Comparison of ENCODE assay signal across 21 cellular contexts in genomic region chr16:57104706-57105105, GRCh38. TPM values are rescaled to one million over a fixed set of nuclear protein-coding genes. Genes with fewer than 3 reads are reported as not detected.
DNase-seq lines count a peak whose midpoint lies in the region; ATAC-seq and FAIRE-seq lines count a peak whose summit lies in the region.
"Had no signal": no experiment of that assay in that cellular context is flagged by ENCODE, and none has a peak within 500 bp of the region (broad histone marks: within the 10 kb centered on the region; RNA-seq: fewer than 3 reads in every experiment).

No MANE protein-coding gene starts in this region.

- POLR2A ChIA-PET in activated CD8-positive, alpha-beta T cell treated with anti-CD3 and anti-CD28 coated beads, Interleukin-2, amount 10 ng/mL, durations not matched to agents 7 days and 5 days (lab: Charles Lee) = no interaction called here

- H3K27me3 Mint-ChIP-seq in stimulated activated naive CD8-positive, alpha-beta T cell treated with anti-CD3 and anti-CD28 coated beads, Interleukin-15, Interleukin-2, amounts not matched to agents 100 ng/mL and 50 ng/mL, for 24 hours = no peaks in the 10 kb centered on the region
- peaks cover 5% of the 10 kb centered on the region for H3K27me3 Mint-ChIP-seq in activated CD8-positive, alpha-beta T cell treated with anti-CD3 and anti-CD28 coated beads, Interleukin-2, amount 10 ng/mL, durations not matched to agents 7 days and 5 days (ENCODE audit: low read depth)
- H3K27me3 Mint-ChIP-seq in memory B cell = no peaks in the 10 kb centered on the region
- H3K27me3 Mint-ChIP-seq: activated B cell treated with CpG ODN at 0.5 μM for 24 hours; dendritic cell treated with granulocyte-macrophage colony-stimulating factor and Interleukin-4, amounts not matched to agents 40 ng/mL and 50 ng/mL, for 4 days; naive thymus-derived CD8-positive, alpha-beta T cell had no signal

- H3K4me1 Mint-ChIP-seq in stimulated activated naive CD8-positive, alpha-beta T cell treated with anti-CD3 and anti-CD28 coated beads, Interleukin-15, Interleukin-2, amounts not matched to agents 100 ng/mL and 50 ng/mL, for 24 hours (ENCODE audit: low read depth) = peaks cover 24% of the 10 kb centered on the region
- H3K4me1 Mint-ChIP-seq in activated CD8-positive, alpha-beta T cell treated with anti-CD3 and anti-CD28 coated beads, Interleukin-2, amount 10 ng/mL, durations not matched to agents 7 days and 5 days (ENCODE audit: low read depth) = peaks cover 40% of the 10 kb centered on the region
- peaks cover 2% of the 10 kb centered on the region for H3K4me1 Mint-ChIP-seq in memory B cell
- H3K4me1 Mint-ChIP-seq: activated B cell treated with CpG ODN at 0.5 μM for 24 hours had no signal

- H3K36me3 Mint-ChIP-seq in stimulated activated naive CD8-positive, alpha-beta T cell treated with anti-CD3 and anti-CD28 coated beads, Interleukin-15, Interleukin-2, amounts not matched to agents 100 ng/mL and 50 ng/mL, for 24 hours (ENCODE audit: low read depth) = no peaks in the 10 kb centered on the region
- no peaks in the 10 kb centered on the region for H3K36me3 Mint-ChIP-seq in activated CD8-positive, alpha-beta T cell treated with anti-CD3 and anti-CD28 coated beads, Interleukin-2, amount 10 ng/mL, durations not matched to agents 7 days and 5 days (ENCODE audit: low read depth)
- no peaks in the 10 kb centered on the region for H3K36me3 Mint-ChIP-seq in memory B cell
- H3K36me3 Mint-ChIP-seq: naive thymus-derived CD8-positive, alpha-beta T cell had no signal

- no peaks in the 10 kb centered on the region for H3K9me3 Mint-ChIP-seq in stimulated activated naive CD8-positive, alpha-beta T cell treated with anti-CD3 and anti-CD28 coated beads, Interleukin-15, Interleukin-2, amounts not matched to agents 100 ng/mL and 50 ng/mL, for 24 hours
- no peaks in the 10 kb centered on the region for H3K9me3 Mint-ChIP-seq in activated CD8-positive, alpha-beta T cell treated with anti-CD3 and anti-CD28 coated beads, Interleukin-2, amount 10 ng/mL, durations not matched to agents 7 days and 5 days (ENCODE audit: insufficient read depth)
- no peaks in the 10 kb centered on the region for H3K9me3 Mint-ChIP-seq in memory B cell
- H3K9me3 Mint-ChIP-seq: activated B cell treated with CpG ODN at 0.5 μM for 24 hours; dendritic cell treated with granulocyte-macrophage colony-stimulating factor and Interleukin-4, amounts not matched to agents 40 ng/mL and 50 ng/mL, for 4 days; naive thymus-derived CD8-positive, alpha-beta T cell; T-helper 2 cell treated with Interferon-gamma antibody and Interleukin-4, amounts not matched to agents 5 μg/mL and 100 μg/mL, for 36 hours had no signal

- CTCF ChIA-PET in activated CD8-positive, alpha-beta T cell treated with anti-CD3 and anti-CD28 coated beads, Interleukin-2, amount 10 ng/mL, durations not matched to agents 7 days and 5 days (lab: Charles Lee) = interaction anchor here (1.6 to 1.9 kb wide), 2 partner anchors 12 to 81 kb away, joined by 3 to 5 read pairs; partner anchors contain the start of genes CPNE2, PSME3IP1 and RSPRY1

- no peak for ATAC-seq in stimulated activated naive CD8-positive, alpha-beta T cell treated with anti-CD3 and anti-CD28 coated beads, Interleukin-15, Interleukin-2, amounts not matched to agents 100 U/mL and 50 U/mL, for 24 hours
- ATAC-seq in activated CD8-positive, alpha-beta T cell treated with anti-CD3 and anti-CD28 coated beads, Interleukin-2, amount 10 ng/mL, durations not matched to agents 7 days and 5 days = peak; percentile 40
- ATAC-seq in memory B cell (ENCODE audit: low read depth) (no peak), HG02588 (IDR thresholded peaks at IDR 0.05; ENCODE audit: unreplicated experiment) (no peak), GM18502 (IDR thresholded peaks at IDR 0.05; ENCODE audit: poor library complexity, unreplicated experiment) (no peak)
- ATAC-seq: heart left ventricle; left colon; naive thymus-derived CD8-positive, alpha-beta T cell; sciatic nerve had no signal

- peak; percentile 27 for FAIRE-seq in urothelium cell line (lab: Jason Lieb, UNC)

- DNase-seq in stimulated activated naive CD8-positive, alpha-beta T cell treated with anti-CD3 and anti-CD28 coated beads, Interleukin-15, Interleukin-2, amounts not matched to agents 100 U/mL and 50 U/mL, for 24 hours = no peak
- peak; percentile 40 for DNase-seq in activated CD8-positive, alpha-beta T cell treated with anti-CD3 and anti-CD28 coated beads, Interleukin-2, amount 10 ng/mL, durations not matched to agents 7 days and 5 days
- DNase-seq in memory B cell (ENCODE audit: low spot score in 2 of 2) = no peak
- DNase-seq in urothelium cell line (ENCODE audit: low spot score) = no peak
- DNase-seq in putamen (ENCODE audit: low spot score) = no peak
- DNase-seq: activated B cell treated with CpG ODN at 0.5 μM for 24 hours; activated T-cell treated with anti-CD3 and anti-CD28 coated beads, Interleukin-2, amount 50 U/mL, for 48 hours; C1 segment of cervical spinal cord; heart left ventricle; left colon; naive thymus-derived CD8-positive, alpha-beta T cell; NCI-H1436; NCI-H524 treated with DMSO at 0.1 percent for 48 hours; stimulated activated CD4-positive, alpha-beta T cell treated with anti-CD3 and anti-CD28 coated beads, Interleukin-15, amount 100 ng/mL, for 24 hours; stimulated activated CD8-positive, alpha-beta memory T cell treated with anti-CD3 and anti-CD28 coated beads, Interleukin-4, amount 100 ng/mL, for 48 hours had no signal

- peak overlapping the region; percentile 14 for H3K27ac Mint-ChIP-seq in stimulated activated naive CD8-positive, alpha-beta T cell treated with anti-CD3 and anti-CD28 coated beads, Interleukin-15, Interleukin-2, amounts not matched to agents 100 ng/mL and 50 ng/mL, for 24 hours
- H3K27ac Mint-ChIP-seq in activated CD8-positive, alpha-beta T cell treated with anti-CD3 and anti-CD28 coated beads, Interleukin-2, amount 10 ng/mL, durations not matched to agents 7 days and 5 days = peak overlapping the region; percentile 73
- peak overlapping the region; percentile 64 for H3K27ac Mint-ChIP-seq in memory B cell
- H3K27ac Mint-ChIP-seq: activated B cell treated with CpG ODN at 0.5 μM for 24 hours; dendritic cell treated with granulocyte-macrophage colony-stimulating factor and Interleukin-4, amounts not matched to agents 40 ng/mL and 50 ng/mL, for 4 days; T-helper 2 cell treated with Interferon-gamma antibody and Interleukin-4, amounts not matched to agents 5 μg/mL and 100 μg/mL, for 36 hours had no signal

- no peak overlapping the region for H3K4me3 Mint-ChIP-seq in stimulated activated naive CD8-positive, alpha-beta T cell treated with anti-CD3 and anti-CD28 coated beads, Interleukin-15, Interleukin-2, amounts not matched to agents 100 ng/mL and 50 ng/mL, for 24 hours
- H3K4me3 Mint-ChIP-seq in activated CD8-positive, alpha-beta T cell treated with anti-CD3 and anti-CD28 coated beads, Interleukin-2, amount 10 ng/mL, durations not matched to agents 7 days and 5 days = peak overlapping the region; percentile 21
- no peak overlapping the region for H3K4me3 Mint-ChIP-seq in memory B cell
- H3K4me3 Mint-ChIP-seq: activated B cell treated with CpG ODN at 0.5 μM for 24 hours; dendritic cell treated with granulocyte-macrophage colony-stimulating factor and Interleukin-4, amounts not matched to agents 40 ng/mL and 50 ng/mL, for 4 days; T-helper 2 cell treated with Interferon-gamma antibody and Interleukin-4, amounts not matched to agents 5 μg/mL and 100 μg/mL, for 36 hours had no signal

RNA-seq across cellular contexts. Expression of gene CPNE2, which starts 12.3 kb away (rescaled TPM):
- total RNA-seq in activated CD8-positive, alpha-beta T cell treated with anti-CD3 and anti-CD28 coated beads, Interleukin-2, amount 10 ng/mL, durations not matched to agents 7 days and 5 days = 10 to 100 TPM; 11.3 to 12.5 TPM

Comparison
In these comparisons a context has a peak if more than half of its experiments do, and no peak if none do; other contexts are left out.
1. H3K27ac Mint-ChIP-seq: peak in every context shown above with its lines; median percentile 73 in activated CD8-positive, alpha-beta T cell treated with anti-CD3 and anti-CD28 coated beads, Interleukin-2, amount 10 ng/mL, durations not matched to agents 7 days and 5 days; 64 in memory B cell; 14 in stimulated activated naive CD8-positive, alpha-beta T cell treated with anti-CD3 and anti-CD28 coated beads, Interleukin-15, Interleukin-2, amounts not matched to agents 100 ng/mL and 50 ng/mL, for 24 hours.